15 cellular contexts compared by ENCODE assay signal in the genomic region with DNA sequence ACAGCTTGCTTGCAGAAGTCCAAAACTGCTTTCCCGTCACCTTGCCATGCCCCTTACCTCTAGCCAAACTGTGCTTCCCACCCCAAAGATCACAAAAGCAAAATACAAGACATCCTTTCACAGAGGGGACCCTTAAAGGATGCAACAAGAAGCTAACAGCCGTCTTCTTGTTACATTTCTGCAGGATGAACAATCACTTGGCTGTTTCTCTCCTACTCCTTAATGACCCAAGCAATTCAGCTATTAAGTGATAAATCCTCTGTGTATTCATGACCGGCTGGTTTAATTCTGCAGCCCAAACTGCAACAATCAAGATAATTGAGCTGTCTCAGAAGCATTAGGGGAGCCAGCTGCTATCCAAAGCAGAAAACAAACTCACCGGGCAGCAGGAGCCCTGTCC.
DNase-seq lines count a peak whose midpoint lies in the region; ATAC-seq and TF ChIP-seq lines count a peak whose summit lies in the region.
"Had no signal": no experiment of that assay in that cellular context is flagged by ENCODE, and none has a peak within 500 bp of the region (broad histone marks: within the 10 kb centered on the region; RNA-seq: fewer than 3 reads in every experiment).

No MANE protein-coding gene starts in this region.

- TF ChIP-seq POLR2A in testis (IDR thresholded peaks at IDR 0.05): no peak

- H3K36me3 ChIP-seq in testis (ENCODE audit: low read depth, missing control alignments): no peaks in the 10 kb centered on the region

- no peaks in the 10 kb centered on the region for H3K4me1 ChIP-seq in testis

- TF ChIP-seq CTCF in brain (conservative IDR thresholded peaks at IDR 0.05) (no peak), testis (IDR thresholded peaks at IDR 0.05) (no peak)

- no peak overlapping the region for H3K4me3 Mint-ChIP-seq in brain
- H3K4me3 Mint-ChIP-seq: T-helper 1 cell treated with Interleukin-12 subunit alpha and Interleukin-12 subunit beta and Interleukin-4 antibody, amounts not matched to agents 30 μg/mL and 1 μg/mL, for 36 hours had no signal

- H3K27ac Mint-ChIP-seq in brain: peak overlapping the region in 3 of 5 experiments; percentile 37 to 62 (median 38)
- H3K27ac Mint-ChIP-seq: T-helper 1 cell treated with Interleukin-12 subunit alpha and Interleukin-12 subunit beta and Interleukin-4 antibody, amounts not matched to agents 30 μg/mL and 1 μg/mL, for 36 hours had no signal

- peaks cover 13% of the 10 kb centered on the region for H3K4me1 Mint-ChIP-seq in brain

- peaks cover 7% of the 10 kb centered on the region for H3K27me3 Mint-ChIP-seq in brain

- H3K27me3 ChIP-seq in testis: no peaks in the 10 kb centered on the region

- WGBS in testis, 2 donors: 28 to 46% methylated on average over 3 to 4 of the region's 4 CpGs

- H3K36me3 Mint-ChIP-seq in brain: no peaks in the 10 kb centered on the region

- H3K27ac ChIP-seq in testis: no peak overlapping the region

- no peak overlapping the region for H3K4me3 ChIP-seq in testis

- DNase-seq in NCI-H526 (lab: John Stamatoyannopoulos, UW) (peak; percentile 65 to 72), NCI-H526 treated with DMSO at 0.1 percent for 48 hours (lab: John Stamatoyannopoulos, UW) (no peak), NCI-H524 treated with DMSO at 0.1 percent for 48 hours (lab: John Stamatoyannopoulos, UW) (peak; percentile 4), testis (peak; percentile 28), GF-D8 (lab: John Stamatoyannopoulos, UW) (no peak)
- DNase-seq: C1 segment of cervical spinal cord; DMS53; NCI-H2081 treated with DMSO at 0.1 percent for 48 hours; NCI-H345; NK-92 treated with Interleukin-12 subunit alpha and Interleukin-12 subunit beta, amount 100 ng/mL, for 24 hours; SHP77 treated with DMSO at 0.1 percent for 48 hours had no signal

- intact Hi-C loops in testis (cut with DNase I; ENCODE audit: low total_unique reads): no loop called here

- ATAC-seq in GM18511 (IDR thresholded peaks at IDR 0.05; ENCODE audit: unreplicated experiment): no peak
- ATAC-seq: HCT116 had no signal

- H3K9me3 ChIP-seq in testis: no peaks in the 10 kb centered on the region

- no peaks in the 10 kb centered on the region for H3K9me3 Mint-ChIP-seq in brain
- H3K9me3 Mint-ChIP-seq: T-helper 1 cell treated with Interleukin-12 subunit alpha and Interleukin-12 subunit beta and Interleukin-4 antibody, amounts not matched to agents 30 μg/mL and 1 μg/mL, for 36 hours had no signal

Comparison
In these comparisons a context has a peak if more than half of its experiments do, and no peak if none do; other contexts are left out.
1. DNase-seq: peak in NCI-H526 (2 of 2), NCI-H524 treated with DMSO at 0.1 percent for 48 hours (single experiment) and testis (single experiment); none in NCI-H526 treated with DMSO at 0.1 percent for 48 hours (single experiment) and GF-D8 (single experiment).